15 cellular contexts compared by ENCODE assay signal in genomic region chr20:46203510-46203837, GRCh38.
DNase-seq lines count a peak whose midpoint lies in the region; ATAC-seq and TF ChIP-seq lines count a peak whose summit lies in the region.
"Had no signal": no experiment of that assay in that cellular context is flagged by ENCODE, and none has a peak within 500 bp of the region (broad histone marks: within the 10 kb centered on the region; RNA-seq: fewer than 3 reads in every experiment).

No MANE protein-coding gene starts in this region.

- 0 out of 2 replicates have a peak overlapping the region, but pooled peaks have one; percentile 10 for H2AFZ ChIP-seq in GM23338

- peaks cover 13% of the 10 kb centered on the region for H3K27me3 Mint-ChIP-seq in GM23338 (ENCODE audit: insufficient read depth, low read depth, poor library complexity)

- no peaks in the 10 kb centered on the region for H3F3A ChIP-seq in GM23338 (replicated peaks; ENCODE audit: low read depth)

- DNase-seq in GM23338 (ENCODE audit: low spot score) (no peak), NCI-H2227 treated with DMSO at 0.1 percent for 48 hours (lab: John Stamatoyannopoulos, UW) (peak; percentile 31), testis (no peak), SHP77 treated with DMSO at 0.1 percent for 48 hours (lab: John Stamatoyannopoulos, UW) (no peak), GM10248 (ENCODE audit: extremely low spot score) (no peak)
- DNase-seq: BE2C; CD8-positive, alpha-beta memory T cell; DMS 273 treated with DMSO at 0.1 percent for 48 hours; MM.1S; NCI-H1436; NCI-H774; SHP77 had no signal

- no peak overlapping the region for H3K27ac Mint-ChIP-seq in GM23338

- H3K4me3 ChIP-seq in GM23338 (no peak overlapping the region), testis (no peak overlapping the region)

- TF ChIP-seq POLR2A in testis (IDR thresholded peaks at IDR 0.05) = no peak

- ATAC-seq in GM23338 (no peak), GM18858 (IDR thresholded peaks at IDR 0.05; ENCODE audit: unreplicated experiment) (no peak)
- ATAC-seq: HepG2 had no signal

- peaks cover 25% of the 10 kb centered on the region for H3K4me1 Mint-ChIP-seq in GM23338

- no peak overlapping the region for H3K4me3 Mint-ChIP-seq in GM23338
- H3K4me3 Mint-ChIP-seq: CD8-positive, alpha-beta memory T cell had no signal

- H3K9me2 ChIP-seq in GM23338 (ENCODE audit: insufficient read depth) = no peaks in the 10 kb centered on the region

- no peaks in the 10 kb centered on the region for H4K20me1 ChIP-seq in GM23338 (replicated peaks; ENCODE audit: insufficient read depth)

- no peak for TF ChIP-seq CTCF in GM23338 (conservative IDR thresholded peaks at IDR 0.05; ENCODE audit: low read depth in 2 of 2)
- no peak for TF ChIP-seq CTCF in testis (IDR thresholded peaks at IDR 0.05)
- no peak for TF ChIP-seq CTCF in GM10248 (IDR thresholded peaks at IDR 0.05; ENCODE audit: control extremely low read depth, extremely low read depth, low read depth, missing control alignments)

- 54 to 68% methylated on average over 3 of the region's 3 CpGs for WGBS in testis, 2 donors

- CTCF ChIA-PET in GM10248 (lab: Yijun Ruan, JAX) = interaction anchor here (1.6 kb wide), 1 partner anchor 10 kb away, joined by 4 read pairs; no protein-coding TSS in a partner anchor

- POLR2A ChIA-PET in GM10248 (lab: Yijun Ruan, JAX) = interaction anchor here (0.5 kb wide), 1 partner anchor 349 kb away, joined by 3 read pairs; no protein-coding TSS in a partner anchor

- H3K36me3 ChIP-seq in GM23338 (ENCODE audit: insufficient read depth) (no peaks in the 10 kb centered on the region), testis (ENCODE audit: low read depth, missing control alignments) (no peaks in the 10 kb centered on the region)
- H3K36me3 ChIP-seq: BE2C had no signal

- no peaks in the 10 kb centered on the region for H3K79me2 ChIP-seq in GM23338 (replicated peaks; ENCODE audit: insufficient read depth)

- peaks cover 20% of the 10 kb centered on the region; the same call in 1 of the 2 replicates for H3K27me3 ChIP-seq in GM23338 (ENCODE audit: insufficient read depth)
- H3K27me3 ChIP-seq in testis = no peaks in the 10 kb centered on the region
- H3K27me3 ChIP-seq: BE2C had no signal

- H3K9me3 ChIP-seq in testis = no peaks in the 10 kb centered on the region
- H3K9me3 ChIP-seq: BE2C had no signal

- H3K27ac ChIP-seq in GM23338 (ENCODE audit: low read depth) (no peak overlapping the region), cingulate gyrus (ENCODE audit: low read depth, low read length) (peak overlapping the region; percentile 14), testis (peak overlapping the region; percentile 39 to 55)

- intact Hi-C loops in testis (cut with DNase I; ENCODE audit: low total_unique reads) = no loop called here

- no peak overlapping the region for H3K4me2 ChIP-seq in GM23338

- H3K36me3 Mint-ChIP-seq in GM23338 (ENCODE audit: low read depth) = no peaks in the 10 kb centered on the region; the same call in 2 of the 3 replicates
- H3K36me3 Mint-ChIP-seq: CD8-positive, alpha-beta memory T cell had no signal

- peaks cover 14% of the 10 kb centered on the region for H3K4me1 ChIP-seq in GM23338 (ENCODE audit: insufficient read depth)
- peaks cover 43% of the 10 kb centered on the region for H3K4me1 ChIP-seq in testis
- H3K4me1 ChIP-seq: BE2C had no signal

- no peaks in the 10 kb centered on the region; the same call in 2 of the 3 replicates for H3K9me3 Mint-ChIP-seq in GM23338

TF ChIP-seq in GM23338, 12 proteins besides CTCF, POLR2A, EP300 and RAD21 (continues in another document):
- no peak for TF ChIP-seq EZH2phosphoT487 (IDR thresholded peaks at IDR 0.05; ENCODE audit: unreplicated experiment)
- no peak for TF ChIP-seq ETS1 (IDR thresholded peaks at IDR 0.05)
- no peak for TF ChIP-seq ZNF462 (CRISPR knock-in tag; IDR thresholded peaks at IDR 0.05)
- no peak for TF ChIP-seq STAT1 (IDR thresholded peaks at IDR 0.05; ENCODE audit: unreplicated experiment)
